ENCODE assay signal across 23 cellular contexts in the genomic region with DNA sequence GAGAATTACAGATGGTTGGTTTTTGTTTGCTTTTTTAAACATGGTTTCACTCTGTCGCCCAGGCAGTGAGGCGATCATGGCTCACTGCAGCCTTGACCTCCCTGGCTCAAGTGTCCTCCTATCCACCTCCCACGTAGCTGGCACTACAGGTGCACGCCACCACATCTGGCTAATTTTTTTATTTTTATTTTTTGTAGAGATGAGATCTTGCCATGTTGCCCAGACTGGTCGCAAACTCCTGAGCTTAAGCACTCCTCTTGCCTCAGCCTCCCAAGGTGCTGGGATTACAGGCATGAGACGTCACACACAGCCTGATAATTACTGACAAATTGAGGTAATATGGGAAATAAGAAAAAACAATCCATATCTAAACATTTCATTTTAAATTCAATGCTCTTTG.
"Had no signal": no experiment of that assay in that cellular context is flagged by ENCODE, and none has a peak within 500 bp of the region (broad histone marks: within the 10 kb centered on the region; RNA-seq: fewer than 3 reads in every experiment).

No MANE protein-coding gene starts in this region.

- H3K4me3 ChIP-seq: MG63, SJSA1, SK-N-MC had no signal

- H3K27ac ChIP-seq: HL-60, SJSA1, SK-N-MC had no signal

- DNase-seq: Karpas-422; KG1; MG63; NCI-H1092 treated with DMSO at 0.1 percent for 48 hours; NCI-H1436; NCI-H187; NCI-H2029; NCI-H2081 treated with DMSO at 0.1 percent for 48 hours; NCI-H2171; NCI-H226; NCI-H446; NCI-H510A; NCI-H524 treated with DMSO at 0.1 percent for 48 hours; NCI-H69; NCI-H774; NK-92 treated with Interleukin-12 subunit alpha and Interleukin-12 subunit beta, amount 100 ng/mL, for 24 hours; OCI-M1; Right ventricle myocardium superior; RPMI8226; SIG-M5 had no signal

- H3K4me1 ChIP-seq: SJSA1 had no signal

- H3K9me3 ChIP-seq: MG63, SJSA1 had no signal

- H3K36me3 ChIP-seq: MG63, SJSA1 had no signal

- H3K27me3 ChIP-seq: MG63, SJSA1 had no signal
